17 cellular contexts compared by ENCODE assay signal in the genomic region with DNA sequence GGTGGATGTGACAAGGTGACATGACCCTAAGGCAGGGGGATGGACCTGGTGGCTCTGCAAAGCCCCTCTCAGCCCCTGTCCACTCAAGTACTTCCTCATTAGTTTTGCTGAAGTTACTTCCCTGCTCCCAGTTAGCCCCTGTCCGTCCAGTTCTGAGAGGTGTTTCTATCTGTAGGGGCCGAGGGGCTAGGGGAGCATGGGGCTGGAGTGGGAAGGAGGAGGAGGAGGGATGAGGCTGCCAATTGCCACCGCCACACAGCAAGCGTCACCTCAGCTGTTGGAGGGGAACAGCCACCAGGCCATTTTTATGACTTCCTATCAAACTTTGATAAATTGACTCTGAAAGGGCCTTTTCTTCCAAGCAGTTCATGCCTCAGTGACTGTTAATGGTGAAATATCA.
A peak's percentile ranks its signal among the peaks of the same experiment; 100 is the strongest.
DNase-seq lines count a peak whose midpoint lies in the region; ATAC-seq and TF ChIP-seq lines count a peak whose summit lies in the region.
"Had no signal": no experiment of that assay in that cellular context is flagged by ENCODE, and none has a peak within 500 bp of the region (broad histone marks: within the 10 kb centered on the region; RNA-seq: fewer than 3 reads in every experiment).

No MANE protein-coding gene starts in this region.

- H3K4me3 Mint-ChIP-seq in CD14-positive monocyte: no peak overlapping the region
- no peak overlapping the region for H3K4me3 Mint-ChIP-seq in glutamatergic neuron (ENCODE audit: unreplicated experiment)
- H3K4me3 Mint-ChIP-seq in nephron progenitor cell: no peak overlapping the region
- H3K4me3 Mint-ChIP-seq: B cell; CD4-positive, CD25-positive, alpha-beta regulatory T cell; CD8-positive, alpha-beta memory T cell; GM23338 had no signal

- H3K27me3 ChIP-seq in spleen (replicated peaks in 1 of 7): no peaks in the 10 kb centered on the region
- H3K27me3 ChIP-seq in lower lobe of right lung (ENCODE audit: low read depth): no peaks in the 10 kb centered on the region
- H3K27me3 ChIP-seq: BLaER1 treated with 17β-estradiol and CSF1 and Interleukin-3, amounts not matched to agents 10 nM and 100 nM had no signal

- H3K36me3 Mint-ChIP-seq in CD14-positive monocyte (no peaks in the 10 kb centered on the region), glutamatergic neuron (ENCODE audit: unreplicated experiment) (no peaks in the 10 kb centered on the region), nephron progenitor cell (ENCODE audit: low read depth) (no peaks in the 10 kb centered on the region)
- H3K36me3 Mint-ChIP-seq: CD4-positive, CD25-positive, alpha-beta regulatory T cell; CD8-positive, alpha-beta memory T cell had no signal

- H3K4me1 ChIP-seq in spleen (no peaks in the 10 kb centered on the region), lower lobe of right lung (no peaks in the 10 kb centered on the region)

- intact Hi-C loops in CD14-positive monocyte (cut with micrococcal nuclease) (no loop called here), spleen (cut with DNase I; ENCODE audit: low total_unique reads) (no loop called here), lower lobe of right lung (cut with DNase I) (no loop called here)

- TF ChIP-seq POLR2A in spleen (IDR thresholded peaks at IDR 0.05): no peak

- no peak for TF ChIP-seq CTCF in CD14-positive monocyte (IDR thresholded peaks at IDR 0.05)
- no peak for TF ChIP-seq CTCF in glutamatergic neuron (IDR thresholded peaks at IDR 0.05; ENCODE audit: partially characterized antibody, unreplicated experiment)
- no peak for TF ChIP-seq CTCF in nephron progenitor cell (IDR thresholded peaks at IDR 0.05)
- no peak for TF ChIP-seq CTCF in spleen (IDR thresholded peaks at IDR 0.05 in 8 of 11, conservative IDR thresholded peaks at IDR 0.05 in 3 of 11)
- no peak for TF ChIP-seq CTCF in lower lobe of right lung (IDR thresholded peaks at IDR 0.05)

- H3K4me3 ChIP-seq in spleen (no peak overlapping the region), lower lobe of right lung (no peak overlapping the region)
- H3K4me3 ChIP-seq: BLaER1 treated with 17β-estradiol and CSF1 and Interleukin-3, amounts not matched to agents 10 nM and 100 nM; GM23338 had no signal

- no peak for ATAC-seq in lower lobe of right lung
- ATAC-seq: GM23338 had no signal

- no peaks in the 10 kb centered on the region for H3K4me1 Mint-ChIP-seq in CD14-positive monocyte
- H3K4me1 Mint-ChIP-seq in glutamatergic neuron (ENCODE audit: low read depth, unreplicated experiment): peaks cover 26% of the 10 kb centered on the region
- peaks cover 78% of the 10 kb centered on the region for H3K4me1 Mint-ChIP-seq in nephron progenitor cell
- H3K4me1 Mint-ChIP-seq: B cell; CD4-positive, CD25-positive, alpha-beta regulatory T cell; CD8-positive, alpha-beta memory T cell had no signal

- WGBS in spleen, 5 donors: 69 to 85% (median 75%) methylated on average over 4 of the region's 4 CpGs

- H3K27ac ChIP-seq in spleen (no peak overlapping the region), lower lobe of right lung (no peak overlapping the region)
- H3K27ac ChIP-seq: BLaER1 treated with 17β-estradiol and CSF1 and Interleukin-3, amounts not matched to agents 10 nM and 100 nM had no signal

- no peak overlapping the region for H3K27ac Mint-ChIP-seq in CD14-positive monocyte
- peak overlapping the region; percentile 6 for H3K27ac Mint-ChIP-seq in glutamatergic neuron (ENCODE audit: unreplicated experiment)
- peak overlapping the region; percentile 12 for H3K27ac Mint-ChIP-seq in nephron progenitor cell
- H3K27ac Mint-ChIP-seq: B cell; CD8-positive, alpha-beta memory T cell; GM23338 had no signal

- H3K27me3 Mint-ChIP-seq in CD14-positive monocyte (ENCODE audit: low read depth in 3 of 3) (peaks cover 0 to 4% (median 4%) of the 10 kb centered on the region in 3 donors), glutamatergic neuron (ENCODE audit: unreplicated experiment) (peaks cover 3% of the 10 kb centered on the region), nephron progenitor cell (ENCODE audit: low read depth, poor library complexity) (peaks cover 3% of the 10 kb centered on the region)
- H3K27me3 Mint-ChIP-seq: CD4-positive, CD25-positive, alpha-beta regulatory T cell had no signal

- H3K9me3 ChIP-seq in spleen: no peaks in the 10 kb centered on the region
- no peaks in the 10 kb centered on the region for H3K9me3 ChIP-seq in lower lobe of right lung
- H3K9me3 ChIP-seq: BLaER1 treated with 17β-estradiol and CSF1 and Interleukin-3, amounts not matched to agents 10 nM and 100 nM had no signal

- no peaks in the 10 kb centered on the region for H3K36me3 ChIP-seq in spleen
- H3K36me3 ChIP-seq in lower lobe of right lung: no peaks in the 10 kb centered on the region
- H3K36me3 ChIP-seq: BLaER1 treated with 17β-estradiol and CSF1 and Interleukin-3, amounts not matched to agents 10 nM and 100 nM had no signal

- DNase-seq in CD14-positive monocyte (ENCODE audit: low spot score) (peak; percentile 20), glutamatergic neuron (no peak), nephron progenitor cell (no peak), spleen (peak; percentile 40), NCI-H510A (lab: John Stamatoyannopoulos, UW) (no peak), lower lobe of right lung (no peak), OCI-M1 (lab: John Stamatoyannopoulos, UW) (no peak)
- DNase-seq: CD4-positive, CD25-positive, alpha-beta regulatory T cell; CD8-positive, alpha-beta memory T cell; COR-L47; DMS 273 treated with DMSO at 0.1 percent for 48 hours; DMS53; HCEC 1CT; IMR-90 had no signal

- no peaks in the 10 kb centered on the region for H3K9me3 Mint-ChIP-seq in CD14-positive monocyte
- peaks cover 3% of the 10 kb centered on the region for H3K9me3 Mint-ChIP-seq in glutamatergic neuron (ENCODE audit: unreplicated experiment)
- H3K9me3 Mint-ChIP-seq in nephron progenitor cell: no peaks in the 10 kb centered on the region
- H3K9me3 Mint-ChIP-seq: CD4-positive, CD25-positive, alpha-beta regulatory T cell; CD8-positive, alpha-beta memory T cell; GM23338 had no signal

Comparison
In these comparisons a context has a peak if more than half of its experiments do, and no peak if none do; other contexts are left out.
1. DNase-seq: peak in CD14-positive monocyte (single experiment) and spleen (single experiment); none in glutamatergic neuron (single experiment), nephron progenitor cell (single experiment), NCI-H510A (single experiment), lower lobe of right lung (single experiment) and OCI-M1 (single experiment).
2. H3K27ac Mint-ChIP-seq: peak in glutamatergic neuron (single experiment) and nephron progenitor cell (single experiment); none in CD14-positive monocyte (0 of 7).